Comparison of ENCODE assay signal across 23 cellular contexts in genomic region chr19:1981253-1981652, GRCh38. TPM values are rescaled to one million over a fixed set of nuclear protein-coding genes. Genes with fewer than 3 reads are reported as not detected.
DNase-seq lines count a peak whose midpoint lies in the region; ATAC-seq, FAIRE-seq and TF ChIP-seq lines count a peak whose summit lies in the region.
"Had no signal": no experiment of that assay in that cellular context is flagged by ENCODE, and none has a peak within 500 bp of the region (broad histone marks: within the 10 kb centered on the region; RNA-seq: fewer than 3 reads in every experiment).

No MANE protein-coding gene starts in this region.

- no peak for DNase-seq in GM12891 (ENCODE audit: insufficient read length, low spot score)
- DNase-seq in T-helper 17 cell, result no peak
- DNase-seq in neural crest cell (ENCODE audit: low read depth, low spot score), result no peak
- DNase-seq in stimulated activated CD4-positive, alpha-beta T cell treated with anti-CD3 and anti-CD28 coated beads, Interleukin-4, amount 100 ng/mL, for 24 hours, result no peak
- DNase-seq in NCI-H524 (lab: John Stamatoyannopoulos, UW), result no peak
- DNase-seq in sciatic nerve (ENCODE audit: low spot score), result no peak
- DNase-seq: BE2C; CD8-positive, alpha-beta memory T cell; DND-41; KBM-7; MV-4-11; NCI-H1105 treated with DMSO at 0.1 percent for 48 hours; NCI-H146; NCI-H446; NCI-H526; NCI-H82; NK-92 treated with Interleukin-12 subunit alpha and Interleukin-12 subunit beta, amount 100 ng/mL, for 24 hours; SIG-M5 had no signal

- H3K27me3 Mint-ChIP-seq in T-helper 17 cell (no peaks in the 10 kb centered on the region), neural crest cell (ENCODE audit: low read depth) (no peaks in the 10 kb centered on the region)
- H3K27me3 Mint-ChIP-seq: CD8-positive, alpha-beta memory T cell had no signal

- TF ChIP-seq POLR2A in GM12891 (IDR thresholded peaks at IDR 0.05; ENCODE audit: low read depth, low read length), result no peak

- FAIRE-seq in GM12891 (lab: Jason Lieb, UNC), result no peak
- FAIRE-seq: H54, HepG2 had no signal

- no peaks in the 10 kb centered on the region for H3K9me3 ChIP-seq in T-helper 17 cell (ENCODE audit: control insufficient read depth, low read length, poor library complexity, severe bottlenecking)
- H3K9me3 ChIP-seq: BE2C had no signal

- TF ChIP-seq CTCF in 22Rv1 (IDR thresholded peaks at IDR 0.05) (no peak), neural crest cell (conservative IDR thresholded peaks at IDR 0.05) (no peak)

- ATAC-seq in T-helper 17 cell (no peak), sciatic nerve (no peak)
- ATAC-seq: HepG2 had no signal

- H3K27ac ChIP-seq in 22Rv1, result peak overlapping the region; percentile 23; the same call in 1 of the 2 replicates
- H3K27ac ChIP-seq: SK-N-MC had no signal

- H3K4me3 Mint-ChIP-seq in T-helper 17 cell (no peak overlapping the region), neural crest cell (peak overlapping the region; percentile 31)
- H3K4me3 Mint-ChIP-seq: CD14-positive monocyte; CD8-positive, alpha-beta memory T cell had no signal

- peaks cover 3% of the 10 kb centered on the region for H3K36me3 Mint-ChIP-seq in T-helper 17 cell (ENCODE audit: low read depth)
- H3K36me3 Mint-ChIP-seq in neural crest cell (ENCODE audit: low read depth), result peaks cover 3% of the 10 kb centered on the region

- peak overlapping the region; percentile 24 for H3K27ac Mint-ChIP-seq in T-helper 17 cell
- no peak overlapping the region for H3K27ac Mint-ChIP-seq in neural crest cell (ENCODE audit: unreplicated experiment)

- H3K4me1 Mint-ChIP-seq in T-helper 17 cell (no peaks in the 10 kb centered on the region), neural crest cell (no peaks in the 10 kb centered on the region)
- H3K4me1 Mint-ChIP-seq: CD14-positive monocyte had no signal

- intact Hi-C loops in sciatic nerve (cut with DNase I), result no loop called here

- no peaks in the 10 kb centered on the region for H3K9me3 Mint-ChIP-seq in neural crest cell
- H3K9me3 Mint-ChIP-seq: CD14-positive monocyte; CD8-positive, alpha-beta memory T cell had no signal

TF ChIP-seq in GM12891, 5 proteins besides CTCF, POLR2A, EP300 and RAD21:
- TF ChIP-seq SPI1 (IDR thresholded peaks at IDR 0.05; ENCODE audit: low read depth, low read length) (0 out of 2 replicates have a peak, but pooled peaks have one; percentile 1), TAF1 (IDR thresholded peaks at IDR 0.05; ENCODE audit: low read depth, low read length) (no peak)

RNA-seq across cellular contexts. Expression of gene BTBD2, which starts 34.3 kb away (rescaled TPM):
- polyA plus RNA-seq in GM12891 (2012; ENCODE audit: low read depth, missing spikeins), result 42.2 TPM
- total RNA-seq in T-helper 17 cell (10 to 100 TPM; 53.4 to 64.6 TPM), neural crest cell (138 and 142 TPM in 2 replicates), sciatic nerve (65.7 TPM)

RNA-seq across cellular contexts. Expression of gene CSNK1G2, which starts 40.3 kb away (rescaled TPM):
- polyA plus RNA-seq in GM12891 (2012; ENCODE audit: low read depth, missing spikeins), result 37.1 TPM
- 100 to 1,000 TPM; 110 to 117 TPM for total RNA-seq in T-helper 17 cell
- total RNA-seq in neural crest cell, result 130 and 133 TPM in 2 replicates
- 51.6 TPM for total RNA-seq in sciatic nerve
